ENCODE assay signal across 1 cellular context in genomic region chr2:172082105-172082943, GRCh38.
TF ChIP-seq lines count a peak whose summit lies in the region.

No MANE protein-coding gene starts in this region.

TF ChIP-seq in GM12878, 131 proteins besides CTCF, POLR2A, EP300 and RAD21:
- TF ChIP-seq RAD51 (IDR thresholded peaks at IDR 0.05): no peak
- peak; percentile 34; the same call in 1 of the 2 replicates for TF ChIP-seq EZH2 (IDR thresholded peaks at IDR 0.05; ENCODE audit: borderline replicate concordance, control insufficient read depth, low read depth, low read length)
- TF ChIP-seq STAT3 (IDR thresholded peaks at IDR 0.05; ENCODE audit: low read depth, low read length): no peak
- TF ChIP-seq NFIC (IDR thresholded peaks at IDR 0.05; ENCODE audit: low read depth, low read length): no peak
- no peak for TF ChIP-seq RELB (IDR thresholded peaks at IDR 0.05; ENCODE audit: low read depth)
- TF ChIP-seq ATF3 (IDR thresholded peaks at IDR 0.05; ENCODE audit: borderline replicate concordance, extremely low read depth, low read depth, low read length): no peak
- TF ChIP-seq FOXM1 (IDR thresholded peaks at IDR 0.05; ENCODE audit: low read depth, low read length): no peak
- TF ChIP-seq POLR2AphosphoS5 (IDR thresholded peaks at IDR 0.05; ENCODE audit: low read length): no peak
